In the genomic region with DNA sequence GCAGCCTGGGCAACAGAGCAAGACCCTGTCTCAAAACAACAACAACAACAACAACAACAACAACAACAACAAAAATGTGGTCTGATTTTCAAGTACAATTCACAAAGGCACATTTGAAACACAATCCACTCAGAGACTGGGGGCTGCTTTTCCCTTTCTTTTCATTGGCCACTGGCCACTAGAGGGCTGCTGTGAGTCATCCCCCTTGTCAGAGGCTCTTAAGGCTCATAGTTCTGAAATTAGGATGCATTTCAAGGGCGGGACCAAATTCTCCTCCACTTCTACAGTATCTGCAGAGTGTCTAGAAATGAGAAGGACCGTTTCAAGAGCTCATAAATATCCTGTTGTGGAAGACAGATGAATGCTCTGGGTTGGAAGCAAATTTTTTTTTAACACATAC, we compare ENCODE assay signal across 9 cellular contexts.
DNase-seq lines count a peak whose midpoint lies in the region; ATAC-seq and TF ChIP-seq lines count a peak whose summit lies in the region.
"Had no signal": no experiment of that assay in that cellular context is flagged by ENCODE, and none has a peak within 500 bp of the region (broad histone marks: within the 10 kb centered on the region; RNA-seq: fewer than 3 reads in every experiment).

No MANE protein-coding gene starts in this region.

- no peaks in the 10 kb centered on the region for H3K4me1 Mint-ChIP-seq in natural killer cell treated with Interleukin-12 subunit alpha and Interleukin-12 subunit beta and Interleukin-15 and Interleukin-18, amount 100 ng/mL, for 72 hours (ENCODE audit: low read depth in 2 of 2)
- no peaks in the 10 kb centered on the region for H3K4me1 Mint-ChIP-seq in activated naive CD4-positive, alpha-beta T cell treated with anti-CD3 and anti-CD28 coated beads, Interleukin-2, amount 10 ng/mL, durations not matched to agents 7 days and 5 days

- peak; percentile 35 for TF ChIP-seq CTCF in fibroblast of the aortic adventitia (IDR thresholded peaks at IDR 0.05; ENCODE audit: insufficient read depth, low read length)

- ATAC-seq in natural killer cell treated with Interleukin-12 subunit alpha and Interleukin-12 subunit beta and Interleukin-15 and Interleukin-18, amount 100 ng/mL, for 72 hours: no peak

- H3K27me3 Mint-ChIP-seq in natural killer cell treated with Interleukin-12 subunit alpha and Interleukin-12 subunit beta and Interleukin-15 and Interleukin-18, amount 100 ng/mL, for 72 hours: no peaks in the 10 kb centered on the region
- no peaks in the 10 kb centered on the region for H3K27me3 Mint-ChIP-seq in activated naive CD4-positive, alpha-beta T cell treated with anti-CD3 and anti-CD28 coated beads, Interleukin-2, amount 10 ng/mL, durations not matched to agents 7 days and 5 days

- no peaks in the 10 kb centered on the region for H3K36me3 Mint-ChIP-seq in natural killer cell treated with Interleukin-12 subunit alpha and Interleukin-12 subunit beta and Interleukin-15 and Interleukin-18, amount 100 ng/mL, for 72 hours
- no peaks in the 10 kb centered on the region for H3K36me3 Mint-ChIP-seq in activated naive CD4-positive, alpha-beta T cell treated with anti-CD3 and anti-CD28 coated beads, Interleukin-2, amount 10 ng/mL, durations not matched to agents 7 days and 5 days

- CTCF ChIA-PET in activated naive CD4-positive, alpha-beta T cell treated with anti-CD3 and anti-CD28 coated beads, Interleukin-2, amount 10 ng/mL, durations not matched to agents 7 days and 5 days (lab: Charles Lee): no interaction called here

- no peak overlapping the region for H3K27ac Mint-ChIP-seq in natural killer cell treated with Interleukin-12 subunit alpha and Interleukin-12 subunit beta and Interleukin-15 and Interleukin-18, amount 100 ng/mL, for 72 hours
- no peak overlapping the region for H3K27ac Mint-ChIP-seq in activated naive CD4-positive, alpha-beta T cell treated with anti-CD3 and anti-CD28 coated beads, Interleukin-2, amount 10 ng/mL, durations not matched to agents 7 days and 5 days

- H3K4me3 Mint-ChIP-seq in natural killer cell treated with Interleukin-12 subunit alpha and Interleukin-12 subunit beta and Interleukin-15 and Interleukin-18, amount 100 ng/mL, for 72 hours: no peak overlapping the region
- no peak overlapping the region for H3K4me3 Mint-ChIP-seq in activated naive CD4-positive, alpha-beta T cell treated with anti-CD3 and anti-CD28 coated beads, Interleukin-2, amount 10 ng/mL, durations not matched to agents 7 days and 5 days

- peaks cover 6% of the 10 kb centered on the region for H3K9me3 Mint-ChIP-seq in natural killer cell treated with Interleukin-12 subunit alpha and Interleukin-12 subunit beta and Interleukin-15 and Interleukin-18, amount 100 ng/mL, for 72 hours
- H3K9me3 Mint-ChIP-seq in activated naive CD4-positive, alpha-beta T cell treated with anti-CD3 and anti-CD28 coated beads, Interleukin-2, amount 10 ng/mL, durations not matched to agents 7 days and 5 days: peaks cover 4% of the 10 kb centered on the region

- DNase-seq in GM03348 (ENCODE audit: low spot score) (peak; percentile 4), H4 (ENCODE audit: low spot score) (peak; percentile 4), NCI-H524 treated with DMSO at 0.1 percent for 48 hours (lab: John Stamatoyannopoulos, UW) (peak; percentile 17), fibroblast of the aortic adventitia (ENCODE audit: low read depth) (peak; percentile 31), MV-4-11 (lab: John Stamatoyannopoulos, UW) (no peak)
- no peak for DNase-seq in natural killer cell treated with Interleukin-12 subunit alpha and Interleukin-12 subunit beta and Interleukin-15 and Interleukin-18, amount 100 ng/mL, for 72 hours (ENCODE audit: low spot score)
- DNase-seq in activated CD4-positive, CD25-positive, alpha-beta regulatory T cell (lab: John Stamatoyannopoulos, UW): no peak
- DNase-seq in activated naive CD4-positive, alpha-beta T cell treated with anti-CD3 and anti-CD28 coated beads, Interleukin-2, amount 10 ng/mL, durations not matched to agents 7 days and 5 days: no peak

- no peak overlapping the region for H3K4me3 ChIP-seq in fibroblast of the aortic adventitia (ENCODE audit: low read depth, low read length)
- H3K4me3 ChIP-seq: lung had no signal

Comparison
In these comparisons a context has a peak if more than half of its experiments do, and no peak if none do; other contexts are left out.
1. DNase-seq: peak in GM03348 (single experiment), H4 (single experiment), NCI-H524 treated with DMSO at 0.1 percent for 48 hours (single experiment) and fibroblast of the aortic adventitia (single experiment); none in natural killer cell treated with Interleukin-12 subunit alpha and Interleukin-12 subunit beta and Interleukin-15 and Interleukin-18, amount 100 ng/mL, for 72 hours (single experiment), activated CD4-positive, CD25-positive, alpha-beta regulatory T cell (0 of 4), MV-4-11 (single experiment) and activated naive CD4-positive, alpha-beta T cell treated with anti-CD3 and anti-CD28 coated beads, Interleukin-2, amount 10 ng/mL, durations not matched to agents 7 days and 5 days (single experiment).